In the genomic region with DNA sequence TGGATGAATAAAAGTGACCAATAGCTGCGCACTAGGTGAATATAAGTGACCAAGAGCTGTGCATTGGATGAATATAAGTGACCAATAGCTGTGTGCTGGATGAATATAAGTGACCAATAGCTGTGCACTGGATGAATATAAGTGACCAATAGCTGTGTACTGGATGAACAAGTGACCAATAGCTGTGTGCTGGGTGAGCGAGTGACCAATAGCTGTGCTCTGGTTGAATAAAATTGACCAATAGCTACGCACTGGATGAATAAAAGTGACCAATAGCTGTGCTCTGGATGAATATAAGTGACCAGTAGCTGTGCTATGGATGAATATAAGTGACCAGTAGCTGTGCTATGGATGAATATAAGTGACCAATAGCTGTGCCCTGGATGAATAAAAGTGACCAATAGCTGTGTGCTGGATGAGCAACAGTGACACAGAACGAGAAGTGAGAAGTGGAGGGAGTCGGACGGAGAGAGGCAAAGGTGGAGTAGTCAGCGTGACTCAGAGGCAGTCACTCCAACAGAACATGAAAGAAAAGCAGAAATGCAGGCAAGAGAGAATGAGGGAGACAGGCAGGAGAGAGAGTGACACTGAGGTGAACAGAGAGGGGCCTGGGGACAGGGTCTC, we compare ENCODE assay signal across 14 cellular contexts. TPM values are rescaled to one million over a fixed set of nuclear protein-coding genes. Genes with fewer than 3 reads are reported as not detected.
A peak's percentile ranks its signal among the peaks of the same experiment; 100 is the strongest.
DNase-seq lines count a peak whose midpoint lies in the region; ATAC-seq, FAIRE-seq and TF ChIP-seq lines count a peak whose summit lies in the region.
"Had no signal": no experiment of that assay in that cellular context is flagged by ENCODE, and none has a peak within 500 bp of the region (broad histone marks: within the 10 kb centered on the region; RNA-seq: fewer than 3 reads in every experiment).

No MANE protein-coding gene starts in this region.

- peaks cover 12% of the 10 kb centered on the region for H3K4me1 Mint-ChIP-seq in WTC11

- no peaks in the 10 kb centered on the region for H3K36me3 ChIP-seq in HepG2 (replicated peaks in 1 of 2; ENCODE audit: control insufficient read depth in 1 of 2, insufficient read depth in 2 of 2, low read length in 2 of 2)

- no peak overlapping the region for H3K9ac ChIP-seq in HepG2 (ENCODE audit: insufficient read depth, low read depth, low read length)

- in situ Hi-C loops in Caki2 (cut with HindIII; ENCODE audit: low pct_unique_long_range_greater_than_20kb, low sequenced_read_pairs) (no loop called here), HepG2 (cut with HindIII; ENCODE audit: extremely low pct_ligation_motif_present, low pct_unique_long_range_greater_than_20kb) (no loop called here)

- H3K27ac Mint-ChIP-seq in WTC11: no peak overlapping the region; the same call in 1 of the 2 replicates
- H3K27ac Mint-ChIP-seq: mesothelial cell of epicardium had no signal

- no TSS peak for BruUV-seq in HepG2 (replicated peaks; lab: Mats Ljungman, UMichigan)

- H3K9me3 Mint-ChIP-seq in WTC11: no peaks in the 10 kb centered on the region
- H3K9me3 Mint-ChIP-seq: mesothelial cell of epicardium had no signal

- peaks cover 58% of the 10 kb centered on the region for H3K4me1 ChIP-seq in HepG2 (ENCODE audit: insufficient read depth, low read length)

- 48% methylated on average over 7 of the region's 7 CpGs for WGBS in HepG2 (ENCODE audit: low lambda C conversion rate)

- TF ChIP-seq POLR2A in HepG2 (IDR thresholded peaks at IDR 0.05; ENCODE audit: insufficient read depth in 1 of 2, low read depth in 2 of 2, low read length in 2 of 2): no peak

- ATAC-seq in WTC11: no peak
- ATAC-seq in HepG2: peak; percentile 10
- no peak for ATAC-seq in GM21723 (IDR thresholded peaks at IDR 0.05; ENCODE audit: unreplicated experiment)

- DNase-seq in Caki2 (ENCODE audit: low read depth) (peak; percentile 71), HTR-8/SVneo (ENCODE audit: insufficient read length, low spot score) (no peak), WTC11 (ENCODE audit: low spot score) (no peak), HepG2 (ENCODE audit: low spot score) (peak; percentile 69), inferior parietal cortex (ENCODE audit: extremely low spot score) (no peak), GM19240 (ENCODE audit: insufficient read length, low spot score) (no peak), DMS153 (lab: John Stamatoyannopoulos, UW) (no peak)
- DNase-seq: activated CD4-positive, CD25-positive, alpha-beta regulatory T cell treated with anti-CD3 and anti-CD28 coated beads, Interleukin-2, amount 50 U/mL, for 72 hours; DND-41; KG1; NK-92 treated with Interleukin-12 subunit alpha and Interleukin-12 subunit beta, amount 100 ng/mL, for 24 hours; stimulated activated CD4-positive, alpha-beta T cell treated with anti-CD3 and anti-CD28 coated beads, Interleukin-12 subunit alpha, Interleukin-12 subunit beta, amount 100 ng/mL, for 4 hours had no signal

- no peaks in the 10 kb centered on the region for H4K20me1 ChIP-seq in HepG2 (ENCODE audit: insufficient read depth, low read length)

- FAIRE-seq in HTR-8/SVneo (lab: Jason Lieb, UNC): peak; percentile 93
- no peak for FAIRE-seq in HepG2 (lab: Jason Lieb, UNC)

- peaks cover 2% of the 10 kb centered on the region; the same call in 1 of the 2 replicates for H3K27me3 Mint-ChIP-seq in WTC11 (ENCODE audit: low read depth)

- peaks cover 0 to 31% of the 10 kb centered on the region in 2 experiments for H3K27me3 ChIP-seq in HepG2 (ENCODE audit: control insufficient read depth in 1 of 2, insufficient read depth in 2 of 2, low read length in 2 of 2)

- no peak for TF ChIP-seq CTCF in WTC11 (IDR thresholded peaks at IDR 0.05)
- TF ChIP-seq CTCF in HepG2 (CRISPR knock-in tag; IDR thresholded peaks at IDR 0.05): no peak

- CTCF ChIA-PET in WTC11 (lab: Charles Lee): interaction anchor here (0.8 to 1.6 kb wide), 3 partner anchors 40 to 193 kb away, joined by 3 to 6 read pairs (median 4); no protein-coding TSS in a partner anchor
- CTCF ChIA-PET in HepG2 (lab: Yijun Ruan, JAX; ENCODE audit: low intra/inter-chr PET ratio, low total read pairs): no interaction called here

- intact Hi-C loops in HepG2 (cut with micrococcal nuclease; ENCODE audit: unreplicated experiment): loop anchor here (2.0 kb wide), 1 partner anchor 39 kb away; a partner anchor contains a TSS

- H3K79me2 ChIP-seq in HepG2 (ENCODE audit: insufficient read depth, low read length): no peaks in the 10 kb centered on the region

- no peak overlapping the region for H2AFZ ChIP-seq in HepG2 (ENCODE audit: low read length)

- TF ChIP-seq EP300 in HepG2 (IDR thresholded peaks at IDR 0.05; ENCODE audit: low read depth in 2 of 2, low read length in 2 of 2) (no peak), HepG2 (CRISPR knock-in tag; IDR thresholded peaks at IDR 0.05; ENCODE audit: borderline replicate concordance) (no peak)

- POLR2A ChIA-PET in WTC11 (lab: Charles Lee): interaction anchor here (1.1 kb wide), 1 partner anchor 34 kb away, joined by 3 read pairs; no protein-coding TSS in a partner anchor
- POLR2A ChIA-PET in HepG2 (lab: Yijun Ruan, JAX): interaction anchor here (0.8 to 1.2 kb wide), 4 partner anchors 13 to 39 kb away, joined by 3 read pairs; a partner anchor contains a TSS

- H3K36me3 Mint-ChIP-seq in WTC11: no peaks in the 10 kb centered on the region
- H3K36me3 Mint-ChIP-seq: mesothelial cell of epicardium had no signal

- no peaks in the 10 kb centered on the region for H3K9me3 ChIP-seq in HepG2 (ENCODE audit: low read length)

- TF ChIP-seq RAD21 in HepG2 (CRISPR knock-in tag; IDR thresholded peaks at IDR 0.05): no peak

- H3K4me3 ChIP-seq in HepG2 (replicated peaks in 1 of 3; ENCODE audit: insufficient read depth in 1 of 3, low read depth in 2 of 3, low read length in 3 of 3): no peak overlapping the region

- no peak overlapping the region; the same call in 1 of the 2 replicates for H3K4me2 ChIP-seq in HepG2 (ENCODE audit: low read depth, low read length)

- no peak overlapping the region for H3K27ac ChIP-seq in HepG2 (ENCODE audit: extremely low read length, insufficient read depth, low read length)

- no peak overlapping the region for H3K4me3 Mint-ChIP-seq in WTC11
- H3K4me3 Mint-ChIP-seq: mesothelial cell of epicardium had no signal

TF ChIP-seq in WTC11, 78 proteins besides CTCF, POLR2A, EP300 and RAD21 (continues in another document):
- TF ChIP-seq GRHL2 (CRISPR knock-in tag; IDR thresholded peaks at IDR 0.05; ENCODE audit: insufficient replicate concordance, severe bottlenecking) (no peak), NFYB (CRISPR knock-in tag; conservative IDR thresholded peaks at IDR 0.05; ENCODE audit: low read depth) (peak; percentile 62), RELA (CRISPR knock-in tag; IDR thresholded peaks at IDR 0.05; ENCODE audit: borderline replicate concordance) (no peak), RORB (CRISPR knock-in tag; IDR thresholded peaks at IDR 0.05) (no peak), NFATC4 (CRISPR knock-in tag; IDR thresholded peaks at IDR 0.05) (no peak)
- TF ChIP-seq, protein P1, sequence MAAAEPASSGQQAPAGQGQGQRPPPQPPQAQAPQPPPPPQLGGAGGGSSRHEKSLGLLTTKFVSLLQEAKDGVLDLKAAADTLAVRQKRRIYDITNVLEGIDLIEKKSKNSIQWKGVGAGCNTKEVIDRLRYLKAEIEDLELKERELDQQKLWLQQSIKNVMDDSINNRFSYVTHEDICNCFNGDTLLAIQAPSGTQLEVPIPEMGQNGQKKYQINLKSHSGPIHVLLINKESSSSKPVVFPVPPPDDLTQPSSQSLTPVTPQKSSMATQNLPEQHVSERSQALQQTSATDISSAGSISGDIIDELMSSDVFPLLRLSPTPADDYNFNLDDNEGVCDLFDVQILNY (CRISPR knock-in tag; IDR thresholded peaks at IDR 0.05): no peak

TF ChIP-seq in HepG2, 621 proteins besides CTCF, POLR2A, EP300 and RAD21 (continues in another document):
- TF ChIP-seq NONO (IDR thresholded peaks at IDR 0.05): 0 out of 2 replicates have a peak, but pooled peaks have one; percentile 74
- no peak for TF ChIP-seq NONO (CRISPR knock-in tag; conservative IDR thresholded peaks at IDR 0.05)
- TF ChIP-seq ZNF160 (CRISPR knock-in tag; IDR thresholded peaks at IDR 0.05): no peak
- TF ChIP-seq ZNF709 (CRISPR knock-in tag; IDR thresholded peaks at IDR 0.05): 0 out of 2 replicates have a peak, but pooled peaks have one; percentile 26
- TF ChIP-seq U2AF1 (optimal IDR thresholded peaks at IDR 0.05; ENCODE audit: low read depth, low read length): no peak
- TF ChIP-seq ZNF235 (CRISPR knock-in tag; IDR thresholded peaks at IDR 0.05; ENCODE audit: borderline replicate concordance): no peak
- peak; percentile 88 for TF ChIP-seq NFYC (CRISPR knock-in tag; IDR thresholded peaks at IDR 0.05)
- no peak for TF ChIP-seq CENPT (CRISPR knock-in tag; IDR thresholded peaks at IDR 0.05; ENCODE audit: low read depth)

RNA-seq across cellular contexts. Expression of a gene that starts 38.5 kb away (rescaled TPM):
- total RNA-seq in Caki2 (2014; rRNA removed; shearing (Covaris generic); ENCODE audit: low replicate concordance): 14.6 and 15.2 TPM in 2 replicates
- total RNA-seq in WTC11 (2021) (60.5 to 69.0 TPM (median 61.1 TPM) in 3 replicates), HepG2 (2016; rRNA removed; fragmentation: Illumina TruSeq; extraction: Trizol) (29.6 and 34.2 TPM in 2 replicates)
- 29.5 and 32.8 TPM in 2 replicates for total RNA-seq in HepG2 (2016; cell fraction: cytosol; rRNA removed; fragmentation: Illumina TruSeq; extraction: Trizol; ENCODE audit: low read depth)
- 24.0 and 34.3 TPM in 2 replicates for total RNA-seq in HepG2 (2016; cell fraction: insoluble cytoplasmic fraction; rRNA removed; fragmentation: Illumina TruSeq; extraction: Trizol)
- total RNA-seq in HepG2 (2016; cell fraction: membrane; rRNA removed; fragmentation: Illumina TruSeq; extraction: Trizol): 69.5 and 80.5 TPM in 2 replicates
- total RNA-seq in HepG2 (2016; cell fraction: nucleus; rRNA removed; fragmentation: Illumina TruSeq; extraction: Trizol): 16.2 and 19.5 TPM in 2 replicates
- polyA plus RNA-seq in HepG2 (2011; rRNA removed): 24.2 and 30.0 TPM in 2 replicates
- 25.8 and 35.6 TPM in 2 replicates for polyA plus RNA-seq in HepG2 (2011; cell fraction: cytosol; rRNA removed)
- polyA plus RNA-seq in HepG2 (2011; cell fraction: nucleus; rRNA removed): 24.4 and 25.9 TPM in 2 replicates
- 13.9 and 24.8 TPM in 2 replicates for polyA plus RNA-seq in HepG2 (2012)
- polyA plus RNA-seq in HepG2 (2016; cell fraction: cytosol; fragmentation: Illumina TruSeq; extraction: Trizol; ENCODE audit: low read depth): 44.0 and 53.1 TPM in 2 replicates
- 40.7 and 50.0 TPM in 2 replicates for polyA plus RNA-seq in HepG2 (2016; cell fraction: insoluble cytoplasmic fraction; fragmentation: Illumina TruSeq; extraction: Trizol; ENCODE audit: low read depth)
- 80.4 and 89.1 TPM in 2 replicates for polyA plus RNA-seq in HepG2 (2016; cell fraction: membrane; fragmentation: Illumina TruSeq; extraction: Trizol; ENCODE audit: low read depth)
- polyA plus RNA-seq in HepG2 (2016; cell fraction: nucleus; fragmentation: Illumina TruSeq; extraction: Trizol; ENCODE audit: insufficient read depth, low read depth): 34.0 and 39.8 TPM in 2 replicates
- 9.8 and 33.7 TPM in 2 replicates for polyA minus RNA-seq in HepG2 (2011; rRNA and poly(A)+ RNA removed; ENCODE audit: low replicate concordance)
- polyA minus RNA-seq in HepG2 (2011; cell fraction: cytosol; rRNA and poly(A)+ RNA removed): 16.2 and 17.4 TPM in 2 replicates
- polyA minus RNA-seq in HepG2 (2011; cell fraction: nucleus; rRNA and poly(A)+ RNA removed): 6.2 and 7.1 TPM in 2 replicates

Comparison
In these comparisons a context has a peak if more than half of its experiments do, and no peak if none do; other contexts are left out.
1. DNase-seq: peak in Caki2 (single experiment) and HepG2 (single experiment); none in HTR-8/SVneo (single experiment), WTC11 (single experiment), inferior parietal cortex (single experiment), GM19240 (single experiment) and DMS153 (single experiment).